ENCODE assay signal across 2 cellular contexts in the genomic region with DNA sequence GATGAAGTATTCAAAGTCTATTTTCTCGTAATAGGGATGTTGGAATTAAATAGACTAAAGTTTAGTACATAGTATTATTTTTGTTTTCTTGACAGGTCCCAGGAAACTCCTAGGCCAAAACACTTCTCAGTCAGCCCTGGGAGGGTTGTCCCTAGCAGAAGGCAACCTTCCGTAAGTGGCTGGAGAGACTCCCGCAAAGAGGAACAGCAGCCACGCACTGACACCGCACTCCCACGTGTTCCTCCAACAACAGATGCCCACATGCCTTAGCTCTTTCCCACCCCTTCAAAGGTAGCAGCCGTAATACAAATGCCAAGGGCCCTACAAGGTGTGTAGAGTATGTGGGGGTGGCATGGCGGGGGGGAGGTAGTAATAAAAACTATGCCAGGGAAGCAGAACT.
TF ChIP-seq lines count a peak whose summit lies in the region.

No MANE protein-coding gene starts in this region.

TF ChIP-seq in liver, 16 proteins besides CTCF, POLR2A, EP300 and RAD21:
- TF ChIP-seq GABPA (IDR thresholded peaks at IDR 0.05 in 1 of 2, conservative IDR thresholded peaks at IDR 0.05 in 1 of 2) (no peak), TAF1 (conservative IDR thresholded peaks at IDR 0.05) (no peak), JUND (IDR thresholded peaks at IDR 0.05) (no peak), EGR1 (IDR thresholded peaks at IDR 0.05; ENCODE audit: low read depth in 2 of 2) (no peak)
- TF ChIP-seq, protein P1, sequence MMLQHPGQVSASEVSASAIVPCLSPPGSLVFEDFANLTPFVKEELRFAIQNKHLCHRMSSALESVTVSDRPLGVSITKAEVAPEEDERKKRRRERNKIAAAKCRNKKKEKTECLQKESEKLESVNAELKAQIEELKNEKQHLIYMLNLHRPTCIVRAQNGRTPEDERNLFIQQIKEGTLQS (IDR thresholded peaks at IDR 0.05) = no peak

TF ChIP-seq in HepG2, 621 proteins besides CTCF, POLR2A, EP300 and RAD21:
- no peak for TF ChIP-seq CCAR2 (optimal IDR thresholded peaks at IDR 0.05; ENCODE audit: low read depth, low read length)
- TF ChIP-seq ZBTB42 (CRISPR knock-in tag; IDR thresholded peaks at IDR 0.05) = no peak
- TF ChIP-seq, protein P2, sequence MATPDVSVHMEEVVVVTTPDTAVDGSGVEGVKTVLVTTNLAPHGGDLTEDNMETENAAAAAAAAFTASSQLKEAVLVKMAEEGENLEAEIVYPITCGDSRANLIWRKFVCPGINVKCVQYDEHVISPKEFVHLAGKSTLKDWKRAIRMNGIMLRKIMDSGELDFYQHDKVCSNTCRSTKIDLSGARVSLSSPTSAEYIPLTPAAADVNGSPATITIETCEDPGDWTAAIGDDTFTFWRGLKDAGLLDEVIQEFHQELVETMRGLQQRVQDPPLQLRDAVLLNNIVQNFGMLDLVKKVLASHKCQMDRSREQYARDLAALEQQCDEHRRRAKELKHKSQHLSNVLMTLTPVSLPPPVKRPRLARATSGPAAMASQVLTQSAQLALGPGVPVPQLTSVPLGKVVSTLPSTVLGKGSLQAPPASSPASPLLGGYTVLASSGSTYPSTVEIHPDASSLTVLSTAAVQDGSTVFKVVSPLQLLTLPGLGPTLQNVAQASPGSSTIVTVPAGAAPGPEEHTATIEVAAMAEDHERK (CRISPR knock-in tag; IDR thresholded peaks at IDR 0.05; ENCODE audit: low read depth) = no peak
- no peak for TF ChIP-seq TAF1 (CRISPR knock-in tag; IDR thresholded peaks at IDR 0.05)
- TF ChIP-seq, protein P3, sequence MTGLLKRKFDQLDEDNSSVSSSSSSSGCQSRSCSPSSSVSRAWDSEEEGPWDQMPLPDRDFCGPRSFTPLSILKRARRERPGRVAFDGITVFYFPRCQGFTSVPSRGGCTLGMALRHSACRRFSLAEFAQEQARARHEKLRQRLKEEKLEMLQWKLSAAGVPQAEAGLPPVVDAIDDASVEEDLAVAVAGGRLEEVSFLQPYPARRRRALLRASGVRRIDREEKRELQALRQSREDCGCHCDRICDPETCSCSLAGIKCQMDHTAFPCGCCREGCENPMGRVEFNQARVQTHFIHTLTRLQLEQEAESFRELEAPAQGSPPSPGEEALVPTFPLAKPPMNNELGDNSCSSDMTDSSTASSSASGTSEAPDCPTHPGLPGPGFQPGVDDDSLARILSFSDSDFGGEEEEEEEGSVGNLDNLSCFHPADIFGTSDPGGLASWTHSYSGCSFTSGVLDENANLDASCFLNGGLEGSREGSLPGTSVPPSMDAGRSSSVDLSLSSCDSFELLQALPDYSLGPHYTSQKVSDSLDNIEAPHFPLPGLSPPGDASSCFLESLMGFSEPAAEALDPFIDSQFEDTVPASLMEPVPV (CRISPR knock-in tag; IDR thresholded peaks at IDR 0.05) = no peak
- no peak for TF ChIP-seq ZNF460 (CRISPR knock-in tag; IDR thresholded peaks at IDR 0.05; ENCODE audit: borderline replicate concordance)
- TF ChIP-seq, protein P4, sequence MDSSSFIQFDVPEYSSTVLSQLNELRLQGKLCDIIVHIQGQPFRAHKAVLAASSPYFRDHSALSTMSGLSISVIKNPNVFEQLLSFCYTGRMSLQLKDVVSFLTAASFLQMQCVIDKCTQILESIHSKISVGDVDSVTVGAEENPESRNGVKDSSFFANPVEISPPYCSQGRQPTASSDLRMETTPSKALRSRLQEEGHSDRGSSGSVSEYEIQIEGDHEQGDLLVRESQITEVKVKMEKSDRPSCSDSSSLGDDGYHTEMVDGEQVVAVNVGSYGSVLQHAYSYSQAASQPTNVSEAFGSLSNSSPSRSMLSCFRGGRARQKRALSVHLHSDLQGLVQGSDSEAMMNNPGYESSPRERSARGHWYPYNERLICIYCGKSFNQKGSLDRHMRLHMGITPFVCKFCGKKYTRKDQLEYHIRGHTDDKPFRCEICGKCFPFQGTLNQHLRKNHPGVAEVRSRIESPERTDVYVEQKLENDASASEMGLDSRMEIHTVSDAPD (CRISPR knock-in tag; IDR thresholded peaks at IDR 0.05) = no peak
- TF ChIP-seq ZNF101 (CRISPR knock-in tag; IDR thresholded peaks at IDR 0.05; ENCODE audit: borderline replicate concordance, low read depth) = no peak
- no peak for TF ChIP-seq PRMT3 (CRISPR knock-in tag; IDR thresholded peaks at IDR 0.05; ENCODE audit: borderline replicate concordance, low read depth)
- TF ChIP-seq ZNF619 (CRISPR knock-in tag; IDR thresholded peaks at IDR 0.05) = no peak
- TF ChIP-seq ZFX (CRISPR knock-in tag; IDR thresholded peaks at IDR 0.05; ENCODE audit: low read depth) = no peak
- TF ChIP-seq JUNB (CRISPR knock-in tag; IDR thresholded peaks at IDR 0.05; ENCODE audit: borderline replicate concordance) = no peak
- no peak for TF ChIP-seq ZNF12 (CRISPR knock-in tag; IDR thresholded peaks at IDR 0.05)
- no peak for TF ChIP-seq ZNF777 (CRISPR knock-in tag; IDR thresholded peaks at IDR 0.05)
